2 cellular contexts compared by ENCODE assay signal in genomic region chr10:101002456-101002855, GRCh38.
TF ChIP-seq lines count a peak whose summit lies in the region.

No MANE protein-coding gene starts in this region.

TF ChIP-seq in SK-N-SH, 30 proteins besides CTCF, POLR2A, EP300 and RAD21:
- TF ChIP-seq RXRA (IDR thresholded peaks at IDR 0.05; ENCODE audit: borderline replicate concordance, low read depth) = no peak
- TF ChIP-seq ELF1 (IDR thresholded peaks at IDR 0.05) = no peak
- no peak for TF ChIP-seq REST (IDR thresholded peaks at IDR 0.05; ENCODE audit: low read depth, low read length)
- TF ChIP-seq GATA2 (CRISPR knock-in tag; IDR thresholded peaks at IDR 0.05) = no peak
- TF ChIP-seq USF1 (IDR thresholded peaks at IDR 0.05; ENCODE audit: borderline replicate concordance, low read depth) = no peak
- no peak for TF ChIP-seq CHD2 (IDR thresholded peaks at IDR 0.05; ENCODE audit: low read length, partially characterized antibody)
- no peak for TF ChIP-seq SIN3A (IDR thresholded peaks at IDR 0.05; ENCODE audit: borderline replicate concordance, low read depth, low read length)
- no peak for TF ChIP-seq USF2 (IDR thresholded peaks at IDR 0.05; ENCODE audit: borderline replicate concordance, low read depth, low read length)
- no peak for TF ChIP-seq SMC3 (IDR thresholded peaks at IDR 0.05; ENCODE audit: low read depth, low read length)
- no peak for TF ChIP-seq EZH2phosphoT487 (IDR thresholded peaks at IDR 0.05; ENCODE audit: borderline replicate concordance, low read depth)
- no peak for TF ChIP-seq YY1 (IDR thresholded peaks at IDR 0.05; ENCODE audit: low read depth)
- TF ChIP-seq FOXM1 (IDR thresholded peaks at IDR 0.05; ENCODE audit: low read depth) = no peak
- no peak for TF ChIP-seq FOSL2 (IDR thresholded peaks at IDR 0.05; ENCODE audit: borderline replicate concordance, low read depth)
- TF ChIP-seq MXI1 (IDR thresholded peaks at IDR 0.05; ENCODE audit: low read depth, low read length) = no peak
- TF ChIP-seq MAX (IDR thresholded peaks at IDR 0.05; ENCODE audit: low read depth) = no peak
- no peak for TF ChIP-seq GABPA (IDR thresholded peaks at IDR 0.05; ENCODE audit: low read depth)
- no peak for TF ChIP-seq MEF2A (IDR thresholded peaks at IDR 0.05; ENCODE audit: borderline replicate concordance, low read depth)
- TF ChIP-seq RFX5 (IDR thresholded peaks at IDR 0.05; ENCODE audit: low read length) = no peak
TF ChIP-seq in SK-N-SH: peak in this region for 0.

TF ChIP-seq in SK-N-SH treated with all-trans-retinoic acid at 6 μM for 48 hours, 23 proteins besides CTCF, POLR2A, EP300 and RAD21:
- TF ChIP-seq ZNF565 (CRISPR knock-in tag; conservative IDR thresholded peaks at IDR 0.05; ENCODE audit: low read depth) (no peak), ISL1 (CRISPR knock-in tag; IDR thresholded peaks at IDR 0.05) (no peak), ZNF70 (CRISPR knock-in tag; IDR thresholded peaks at IDR 0.05) (no peak), PPARA (CRISPR knock-in tag; IDR thresholded peaks at IDR 0.05; ENCODE audit: borderline replicate concordance) (no peak), CSDC2 (CRISPR knock-in tag; IDR thresholded peaks at IDR 0.05) (no peak), ARNTL (CRISPR knock-in tag; IDR thresholded peaks at IDR 0.05; ENCODE audit: borderline replicate concordance, low read depth) (no peak), TOX (CRISPR knock-in tag; IDR thresholded peaks at IDR 0.05; ENCODE audit: borderline replicate concordance) (no peak), RARB (CRISPR knock-in tag; IDR thresholded peaks at IDR 0.05) (no peak), ESRRG (CRISPR knock-in tag; IDR thresholded peaks at IDR 0.05) (no peak), ZFP30 (CRISPR knock-in tag; IDR thresholded peaks at IDR 0.05) (no peak), BACH2 (CRISPR knock-in tag; IDR thresholded peaks at IDR 0.05; ENCODE audit: borderline replicate concordance) (no peak), CREB5 (CRISPR knock-in tag; IDR thresholded peaks at IDR 0.05; ENCODE audit: low read depth) (no peak), ZFP3 (CRISPR knock-in tag; IDR thresholded peaks at IDR 0.05) (no peak)
- TF ChIP-seq, protein P1, sequence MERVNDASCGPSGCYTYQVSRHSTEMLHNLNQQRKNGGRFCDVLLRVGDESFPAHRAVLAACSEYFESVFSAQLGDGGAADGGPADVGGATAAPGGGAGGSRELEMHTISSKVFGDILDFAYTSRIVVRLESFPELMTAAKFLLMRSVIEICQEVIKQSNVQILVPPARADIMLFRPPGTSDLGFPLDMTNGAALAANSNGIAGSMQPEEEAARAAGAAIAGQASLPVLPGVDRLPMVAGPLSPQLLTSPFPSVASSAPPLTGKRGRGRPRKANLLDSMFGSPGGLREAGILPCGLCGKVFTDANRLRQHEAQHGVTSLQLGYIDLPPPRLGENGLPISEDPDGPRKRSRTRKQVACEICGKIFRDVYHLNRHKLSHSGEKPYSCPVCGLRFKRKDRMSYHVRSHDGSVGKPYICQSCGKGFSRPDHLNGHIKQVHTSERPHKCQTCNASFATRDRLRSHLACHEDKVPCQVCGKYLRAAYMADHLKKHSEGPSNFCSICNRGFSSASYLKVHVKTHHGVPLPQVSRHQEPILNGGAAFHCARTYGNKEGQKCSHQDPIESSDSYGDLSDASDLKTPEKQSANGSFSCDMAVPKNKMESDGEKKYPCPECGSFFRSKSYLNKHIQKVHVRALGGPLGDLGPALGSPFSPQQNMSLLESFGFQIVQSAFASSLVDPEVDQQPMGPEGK (CRISPR knock-in tag; IDR thresholded peaks at IDR 0.05; ENCODE audit: borderline replicate concordance) = no peak
